ENCODE assay signal across 9 cellular contexts in the genomic region with DNA sequence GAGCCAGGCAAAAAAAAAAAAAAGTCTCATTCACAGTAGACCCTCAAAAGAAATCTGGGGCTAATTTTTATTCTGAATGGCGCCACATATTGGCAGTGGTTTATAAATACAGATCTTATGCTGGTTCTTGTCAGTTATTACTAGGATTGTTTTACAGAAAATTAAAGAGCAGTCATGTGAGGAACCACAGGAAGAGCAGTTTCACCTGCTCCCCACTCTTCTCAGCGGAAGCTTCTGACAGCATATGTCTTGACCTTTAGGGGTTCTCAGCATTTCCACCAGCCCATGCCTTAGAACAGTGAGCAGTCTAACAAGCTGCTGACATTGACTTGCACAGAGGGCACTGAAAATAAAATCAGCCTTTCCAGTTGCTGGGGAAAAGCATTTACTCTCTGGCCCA.
DNase-seq lines count a peak whose midpoint lies in the region; ATAC-seq, FAIRE-seq and TF ChIP-seq lines count a peak whose summit lies in the region.
"Had no signal": no experiment of that assay in that cellular context is flagged by ENCODE, and none has a peak within 500 bp of the region (broad histone marks: within the 10 kb centered on the region; RNA-seq: fewer than 3 reads in every experiment).

No MANE protein-coding gene starts in this region.

- TF ChIP-seq POLR2A in NB4 (IDR thresholded peaks at IDR 0.05; ENCODE audit: extremely low read depth, insufficient read length) (no peak), HepG2 (IDR thresholded peaks at IDR 0.05; ENCODE audit: insufficient read depth in 1 of 2, low read depth in 2 of 2, low read length in 2 of 2) (no peak)

- no peak overlapping the region for H3K9ac ChIP-seq in parathyroid adenoma
- H3K9ac ChIP-seq in HepG2 (ENCODE audit: insufficient read depth, low read depth, low read length), result no peak overlapping the region

- intact Hi-C loops in HepG2 (cut with micrococcal nuclease; ENCODE audit: unreplicated experiment), result no loop called here

- H2AFZ ChIP-seq in GM23338, result no peak overlapping the region
- no peak overlapping the region for H2AFZ ChIP-seq in parathyroid adenoma
- no peak overlapping the region for H2AFZ ChIP-seq in HepG2 (ENCODE audit: low read length)

- WGBS in HepG2 (ENCODE audit: low lambda C conversion rate), result 89% methylated on average over 2 of the region's 2 CpGs

- ATAC-seq in GM18517 (IDR thresholded peaks at IDR 0.05; ENCODE audit: unreplicated experiment) (peak; percentile 76), GM23338 (no peak), HepG2 (no peak)
- ATAC-seq: left lobe of liver had no signal

- H3K27me3 Mint-ChIP-seq in GM23338 (ENCODE audit: insufficient read depth, low read depth, poor library complexity), result no peaks in the 10 kb centered on the region

- FAIRE-seq in HepG2 (lab: Jason Lieb, UNC), result no peak

- peak overlapping the region; percentile 90 for H3K27ac Mint-ChIP-seq in GM23338

- H3K9me3 ChIP-seq in parathyroid adenoma (ENCODE audit: control insufficient read depth, low read length) (no peaks in the 10 kb centered on the region), HepG2 (ENCODE audit: low read length) (no peaks in the 10 kb centered on the region)

- no peak for TF ChIP-seq EP300 in HepG2 (IDR thresholded peaks at IDR 0.05; ENCODE audit: low read depth in 2 of 2, low read length in 2 of 2)
- no peak for TF ChIP-seq EP300 in HepG2 (CRISPR knock-in tag; IDR thresholded peaks at IDR 0.05; ENCODE audit: borderline replicate concordance)

- H3K36me3 Mint-ChIP-seq in GM23338 (ENCODE audit: low read depth), result no peaks in the 10 kb centered on the region

- no peaks in the 10 kb centered on the region for H3K9me3 Mint-ChIP-seq in GM23338

- TF ChIP-seq CTCF in GM23338 (conservative IDR thresholded peaks at IDR 0.05; ENCODE audit: low read depth in 2 of 2), result no peak; a peak in 1 of 4 replicates
- peak; percentile 7 for TF ChIP-seq CTCF in NB4 (IDR thresholded peaks at IDR 0.05; ENCODE audit: low read depth, low read length)
- TF ChIP-seq CTCF in parathyroid adenoma (IDR thresholded peaks at IDR 0.05), result no peak
- TF ChIP-seq CTCF in HepG2 (CRISPR knock-in tag; IDR thresholded peaks at IDR 0.05), result no peak

- no peaks in the 10 kb centered on the region for H3K9me2 ChIP-seq in GM23338 (ENCODE audit: insufficient read depth)

- H3K4me2 ChIP-seq in GM23338 (peak overlapping the region; percentile 44; the same call in 1 of the 2 replicates), parathyroid adenoma (ENCODE audit: low read length) (no peak overlapping the region), HepG2 (ENCODE audit: low read depth, low read length) (no peak overlapping the region)

- BruUV-seq in HepG2 (replicated peaks; lab: Mats Ljungman, UMichigan), result no TSS peak

- H3K4me3 ChIP-seq in GM23338 (no peak overlapping the region), NB4 (ENCODE audit: low read depth, low read length) (no peak overlapping the region), parathyroid adenoma (ENCODE audit: low read depth, low read length) (no peak overlapping the region), HepG2 (replicated peaks in 1 of 3; ENCODE audit: insufficient read depth in 1 of 3, low read depth in 2 of 3, low read length in 3 of 3) (no peak overlapping the region)

- no peak for TF ChIP-seq RAD21 in HepG2 (CRISPR knock-in tag; IDR thresholded peaks at IDR 0.05)

- POLR2A ChIA-PET in HepG2 (lab: Yijun Ruan, JAX), result no interaction called here

- no peaks in the 10 kb centered on the region for H4K20me1 ChIP-seq in GM23338 (replicated peaks; ENCODE audit: insufficient read depth)
- no peaks in the 10 kb centered on the region for H4K20me1 ChIP-seq in HepG2 (ENCODE audit: insufficient read depth, low read length)

- H3K4me3 Mint-ChIP-seq in GM23338, result no peak overlapping the region

- no peak overlapping the region for H3K27ac ChIP-seq in GM23338 (ENCODE audit: low read depth)
- peak overlapping the region; percentile 94 for H3K27ac ChIP-seq in parathyroid adenoma
- no peak overlapping the region for H3K27ac ChIP-seq in HepG2 (ENCODE audit: extremely low read length, insufficient read depth, low read length)

- CTCF ChIA-PET in HepG2 (lab: Yijun Ruan, JAX; ENCODE audit: low intra/inter-chr PET ratio, low total read pairs), result no interaction called here

- DNase-seq in GM23338 (ENCODE audit: low spot score) (no peak), NB4 (ENCODE audit: low read depth) (no peak), midbrain (lab: John Stamatoyannopoulos, UW) (no peak), ACHN (no peak), HepG2 (ENCODE audit: low spot score) (no peak)
- no peak for DNase-seq in activated naive CD4-positive, alpha-beta T cell treated with Interleukin-2 at 50 U/mL for 16 hours

- H3K4me1 ChIP-seq in GM23338 (ENCODE audit: insufficient read depth) (peaks cover 42% of the 10 kb centered on the region), parathyroid adenoma (peaks cover 27% of the 10 kb centered on the region), HepG2 (ENCODE audit: insufficient read depth, low read length) (no peaks in the 10 kb centered on the region)

- H3K79me2 ChIP-seq in GM23338 (replicated peaks; ENCODE audit: insufficient read depth) (no peaks in the 10 kb centered on the region), parathyroid adenoma (no peaks in the 10 kb centered on the region), HepG2 (ENCODE audit: insufficient read depth, low read length) (no peaks in the 10 kb centered on the region)

- no peaks in the 10 kb centered on the region for H3K27me3 ChIP-seq in GM23338 (ENCODE audit: insufficient read depth)
- H3K27me3 ChIP-seq in parathyroid adenoma (ENCODE audit: control insufficient read depth, insufficient read depth, low read length), result no peaks in the 10 kb centered on the region
- no peaks in the 10 kb centered on the region for H3K27me3 ChIP-seq in HepG2 (ENCODE audit: control insufficient read depth in 1 of 2, insufficient read depth in 2 of 2, low read length in 2 of 2)

- H3F3A ChIP-seq in GM23338 (replicated peaks; ENCODE audit: low read depth), result no peaks in the 10 kb centered on the region

- peaks cover 62% of the 10 kb centered on the region for H3K4me1 Mint-ChIP-seq in GM23338

- in situ Hi-C loops in ACHN (cut with HindIII; ENCODE audit: low pct_ligation_motif_present, low pct_unique_long_range_greater_than_20kb, low sequenced_read_pairs) (no loop called here), HepG2 (cut with HindIII; ENCODE audit: extremely low pct_ligation_motif_present, low pct_unique_long_range_greater_than_20kb) (no loop called here)

- H3K36me3 ChIP-seq in GM23338 (ENCODE audit: insufficient read depth) (no peaks in the 10 kb centered on the region), parathyroid adenoma (ENCODE audit: control insufficient read depth, insufficient read depth, low read length) (no peaks in the 10 kb centered on the region), HepG2 (replicated peaks in 1 of 2; ENCODE audit: control insufficient read depth in 1 of 2, insufficient read depth in 2 of 2, low read length in 2 of 2) (peaks cover 2 to 35% of the 10 kb centered on the region in 2 experiments; a peak in 3 of 5 replicates)

TF ChIP-seq in GM23338, 12 proteins besides CTCF, POLR2A, EP300 and RAD21 (continues in another document):
- TF ChIP-seq JUNB (IDR thresholded peaks at IDR 0.05; ENCODE audit: unreplicated experiment) (no peak), ZNF331 (CRISPR knock-in tag; IDR thresholded peaks at IDR 0.05; ENCODE audit: low read depth) (no peak)

TF ChIP-seq in HepG2, 621 proteins besides CTCF, POLR2A, EP300 and RAD21:
- TF ChIP-seq, protein P1, sequence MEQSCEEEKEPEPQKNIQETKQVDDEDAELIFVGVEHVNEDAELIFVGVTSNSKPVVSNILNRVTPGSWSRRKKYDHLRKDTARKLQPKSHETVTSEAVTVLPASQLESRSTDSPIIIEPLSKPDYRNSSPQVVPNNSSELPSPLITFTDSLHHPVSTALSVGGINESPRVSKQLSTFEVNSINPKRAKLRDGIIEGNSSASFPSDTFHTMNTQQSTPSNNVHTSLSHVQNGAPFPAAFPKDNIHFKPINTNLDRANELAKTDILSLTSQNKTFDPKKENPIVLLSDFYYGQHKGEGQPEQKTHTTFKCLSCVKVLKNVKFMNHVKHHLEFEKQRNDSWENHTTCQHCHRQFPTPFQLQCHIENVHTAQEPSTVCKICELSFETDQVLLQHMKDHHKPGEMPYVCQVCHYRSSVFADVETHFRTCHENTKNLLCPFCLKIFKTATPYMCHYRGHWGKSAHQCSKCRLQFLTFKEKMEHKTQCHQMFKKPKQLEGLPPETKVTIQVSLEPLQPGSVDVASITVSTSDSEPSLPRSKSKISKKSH (CRISPR knock-in tag; IDR thresholded peaks at IDR 0.05; ENCODE audit: borderline replicate concordance), result no peak
- TF ChIP-seq MXD4 (CRISPR knock-in tag; IDR thresholded peaks at IDR 0.05) (no peak), XBP1 (CRISPR knock-in tag; IDR thresholded peaks at IDR 0.05) (no peak)
- TF ChIP-seq, protein P2, sequence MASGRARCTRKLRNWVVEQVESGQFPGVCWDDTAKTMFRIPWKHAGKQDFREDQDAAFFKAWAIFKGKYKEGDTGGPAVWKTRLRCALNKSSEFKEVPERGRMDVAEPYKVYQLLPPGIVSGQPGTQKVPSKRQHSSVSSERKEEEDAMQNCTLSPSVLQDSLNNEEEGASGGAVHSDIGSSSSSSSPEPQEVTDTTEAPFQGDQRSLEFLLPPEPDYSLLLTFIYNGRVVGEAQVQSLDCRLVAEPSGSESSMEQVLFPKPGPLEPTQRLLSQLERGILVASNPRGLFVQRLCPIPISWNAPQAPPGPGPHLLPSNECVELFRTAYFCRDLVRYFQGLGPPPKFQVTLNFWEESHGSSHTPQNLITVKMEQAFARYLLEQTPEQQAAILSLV (CRISPR knock-in tag; IDR thresholded peaks at IDR 0.05; ENCODE audit: borderline replicate concordance), result no peak
- TF ChIP-seq, protein P3, sequence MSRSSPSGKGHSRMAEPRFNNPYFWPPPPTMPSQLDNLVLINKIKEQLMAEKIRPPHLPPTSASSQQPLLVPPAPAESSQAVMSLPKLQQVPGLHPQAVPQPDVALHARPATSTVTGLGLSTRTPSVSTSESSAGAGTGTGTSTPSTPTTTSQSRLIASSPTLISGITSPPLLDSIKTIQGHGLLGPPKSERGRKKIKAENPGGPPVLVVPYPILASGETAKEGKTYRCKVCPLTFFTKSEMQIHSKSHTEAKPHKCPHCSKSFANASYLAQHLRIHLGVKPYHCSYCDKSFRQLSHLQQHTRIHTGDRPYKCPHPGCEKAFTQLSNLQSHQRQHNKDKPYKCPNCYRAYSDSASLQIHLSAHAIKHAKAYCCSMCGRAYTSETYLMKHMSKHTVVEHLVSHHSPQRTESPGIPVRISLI (CRISPR knock-in tag; IDR thresholded peaks at IDR 0.05; ENCODE audit: borderline replicate concordance), result no peak
- TF ChIP-seq, protein P4, sequence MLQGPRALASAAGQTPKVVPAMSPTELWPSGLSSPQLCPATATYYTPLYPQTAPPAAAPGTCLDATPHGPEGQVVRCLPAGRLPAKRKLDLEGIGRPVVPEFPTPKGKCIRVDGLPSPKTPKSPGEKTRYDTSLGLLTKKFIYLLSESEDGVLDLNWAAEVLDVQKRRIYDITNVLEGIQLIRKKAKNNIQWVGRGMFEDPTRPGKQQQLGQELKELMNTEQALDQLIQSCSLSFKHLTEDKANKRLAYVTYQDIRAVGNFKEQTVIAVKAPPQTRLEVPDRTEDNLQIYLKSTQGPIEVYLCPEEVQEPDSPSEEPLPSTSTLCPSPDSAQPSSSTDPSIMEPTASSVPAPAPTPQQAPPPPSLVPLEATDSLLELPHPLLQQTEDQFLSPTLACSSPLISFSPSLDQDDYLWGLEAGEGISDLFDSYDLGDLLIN (CRISPR knock-in tag; IDR thresholded peaks at IDR 0.05; ENCODE audit: borderline replicate concordance), result no peak
